Comparison of ENCODE assay signal across 9 cellular contexts in the genomic region with DNA sequence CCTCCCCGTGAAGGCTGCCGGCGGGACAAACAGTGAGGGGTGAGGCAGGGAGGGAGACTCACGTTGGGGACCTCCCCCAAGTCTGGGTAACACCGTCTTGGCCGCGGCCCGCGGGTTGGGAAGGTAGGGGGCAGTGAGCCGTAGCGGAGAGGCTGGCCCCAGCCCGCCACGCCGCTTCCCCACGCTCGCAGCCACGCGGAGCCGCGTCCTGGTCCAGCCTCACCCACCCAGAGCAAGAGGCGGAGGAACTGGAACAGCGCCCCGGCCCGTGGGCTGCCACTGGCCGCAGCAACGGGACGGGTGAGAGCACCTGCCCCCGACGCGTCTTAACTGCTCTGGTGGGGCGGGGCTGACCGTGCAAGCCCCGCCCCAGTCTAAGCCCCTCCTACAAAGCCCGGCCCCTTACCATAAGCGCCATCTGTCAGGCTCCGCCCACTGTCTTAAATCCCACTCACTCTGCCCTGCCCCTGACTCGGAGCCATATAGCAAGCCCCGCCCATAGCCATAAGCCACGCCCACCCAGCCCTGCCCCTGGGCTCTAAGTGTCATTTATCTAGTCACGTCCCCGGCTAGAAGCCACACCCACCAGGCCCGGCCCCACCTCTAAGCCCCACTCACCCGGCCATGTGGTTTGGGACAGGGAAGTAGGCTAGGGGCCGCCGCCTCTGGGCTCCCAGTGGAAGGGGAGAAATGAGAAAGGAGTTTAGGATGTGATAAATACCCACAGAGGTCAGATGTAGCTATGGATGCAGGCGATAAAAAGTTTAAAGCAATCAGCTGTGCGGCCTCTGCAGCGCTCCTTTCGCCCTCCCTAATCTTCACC. TPM values are rescaled to one million over a fixed set of nuclear protein-coding genes. Genes with fewer than 3 reads are reported as not detected.
DNase-seq lines count a peak whose midpoint lies in the region; ATAC-seq and TF ChIP-seq lines count a peak whose summit lies in the region.
"Had no signal": no experiment of that assay in that cellular context is flagged by ENCODE, and none has a peak within 500 bp of the region (broad histone marks: within the 10 kb centered on the region; RNA-seq: fewer than 3 reads in every experiment).

No MANE protein-coding gene starts in this region.

- H3K27ac ChIP-seq in dorsolateral prefrontal cortex (no peak overlapping the region), right lobe of liver (no peak overlapping the region)
- H3K27ac ChIP-seq: 22Rv1 had no signal

- no peak for TF ChIP-seq POLR2A in right lobe of liver (IDR thresholded peaks at IDR 0.05)

- H3K27me3 ChIP-seq in dorsolateral prefrontal cortex (peaks cover 0 to 10% (median 0%) of the 10 kb centered on the region in 45 donors), right lobe of liver (no peaks in the 10 kb centered on the region)

- peaks cover 0 to 16% (median 5%) of the 10 kb centered on the region in 4 donors for H3K4me1 ChIP-seq in right lobe of liver

- no peak for TF ChIP-seq CTCF in dorsolateral prefrontal cortex (IDR thresholded peaks at IDR 0.05 in 54 of 56, conservative IDR thresholded peaks at IDR 0.05 in 2 of 56; ENCODE audit: low read depth in 1 of 56, partially characterized antibody in 56 of 56)
- no peak for TF ChIP-seq CTCF in right lobe of liver (IDR thresholded peaks at IDR 0.05)

- 13% methylated on average over 12 of the region's 49 CpGs for WGBS in right lobe of liver (ENCODE audit: insufficient coverage, low coverage, low lambda C conversion rate, missing lambda C conversion rate)

- H3K36me3 ChIP-seq in right lobe of liver = no peaks in the 10 kb centered on the region

- H3K4me3 ChIP-seq in dorsolateral prefrontal cortex (peak overlapping the region in 57 of 59 donors; percentile 23 to 64 (median 46)), right lobe of liver (peak overlapping the region in 2 of 3 donors; percentile 1 to 33)

- H3K9me3 ChIP-seq in right lobe of liver = no peaks in the 10 kb centered on the region

- DNase-seq in DMS79 treated with DMSO at 0.1 percent for 48 hours (lab: John Stamatoyannopoulos, UW) (peak; percentile 5), DMS79 (lab: John Stamatoyannopoulos, UW) (no peak), NCI-H446 (lab: John Stamatoyannopoulos, UW) (peak; percentile 36 to 77), dorsolateral prefrontal cortex (peak in 9 of 10 donors; percentile 41 to 78 (median 67)), right lobe of liver (peak; percentile 77 to 88 (median 83))
- DNase-seq in activated CD4-positive, alpha-beta T cell treated with anti-CD3 and anti-CD28 coated beads, Interleukin-2, amount 50 U/mL, for 1 hour = peak; percentile 82
- DNase-seq in stimulated activated CD4-positive, alpha-beta T cell treated with anti-CD3 and anti-CD28 coated beads, Interleukin-4, amount 100 ng/mL, for 48 hours (ENCODE audit: low read depth in 2 of 2) = peak; percentile 85 to 97

- intact Hi-C loops in dorsolateral prefrontal cortex (cut with DNase I) (no loop called here), right lobe of liver (cut with DNase I) (no loop called here)

- ATAC-seq in HG03103 (IDR thresholded peaks at IDR 0.05; ENCODE audit: low read depth, unreplicated experiment) (peak; percentile 77), right lobe of liver (peak; percentile 86 to 95 (median 88))

RNA-seq across cellular contexts. Expression of a gene that starts 2.1 kb away (rescaled TPM):
- total RNA-seq in dorsolateral prefrontal cortex (1 to 10 TPM in 6 of 120 experiments, under 1 TPM in 9, not detected in 105; 0.57 to 4.9 (median 0.88) TPM), right lobe of liver (under 1 TPM in 1 of 6 experiments, not detected in 5; 0.51 TPM)

RNA-seq across cellular contexts. Expression of a gene that starts 45.0 kb away (rescaled TPM):
- total RNA-seq in dorsolateral prefrontal cortex (10 to 100 TPM; 43.9 to 65.7 (median 53.2) TPM), right lobe of liver (10 to 100 TPM; 25.3 to 33.6 (median 30.3) TPM)
